Comparison of ENCODE assay signal across 14 cellular contexts in genomic region chr4:137545461-137545861, GRCh38. TPM values are rescaled to one million over a fixed set of nuclear protein-coding genes. Genes with fewer than 3 reads are reported as not detected.
A peak's percentile ranks its signal among the peaks of the same experiment; 100 is the strongest.
DNase-seq lines count a peak whose midpoint lies in the region; ATAC-seq and TF ChIP-seq lines count a peak whose summit lies in the region.
"Had no signal": no experiment of that assay in that cellular context is flagged by ENCODE, and none has a peak within 500 bp of the region (broad histone marks: within the 10 kb centered on the region; RNA-seq: fewer than 3 reads in every experiment).

No MANE protein-coding gene starts in this region.

- TF ChIP-seq CTCF in astrocyte of the spinal cord (IDR thresholded peaks at IDR 0.05; ENCODE audit: low read depth, low read length), result no peak
- TF ChIP-seq CTCF in tibial artery (IDR thresholded peaks at IDR 0.05), result peak in 1 of 2 experiments; percentile 30

- no peak for ATAC-seq in left lobe of liver

- peak; percentile 12 for DNase-seq in DMS 273 (lab: John Stamatoyannopoulos, UW; ENCODE audit: unreplicated experiment)
- DNase-seq in DMS 273 treated with DMSO at 0.1 percent for 48 hours (lab: John Stamatoyannopoulos, UW), result no peak
- peak; percentile 72 for DNase-seq in astrocyte of the spinal cord (ENCODE audit: low read depth, low spot score)
- DNase-seq in tibial artery, result peak; percentile 53 to 62
- no peak for DNase-seq in NCI-H1048 (lab: John Stamatoyannopoulos, UW)
- no peak for DNase-seq in KG1 (lab: John Stamatoyannopoulos, UW)
- DNase-seq in left lobe of liver (ENCODE audit: low spot score), result no peak
- DNase-seq: activated CD4-positive, alpha-beta T cell treated with anti-CD3 and anti-CD28 coated beads, Interleukin-2, amount 50 U/mL, for 48 hours; GDM1; NCI-H2029 treated with DMSO at 0.1 percent for 48 hours; SIG-M5 had no signal

- H3K27ac ChIP-seq in iPS-18a (ENCODE audit: low read length) (no peak overlapping the region), tibial artery (peak overlapping the region; percentile 18 to 21)
- H3K27ac ChIP-seq: 22Rv1 had no signal

- H3K4me3 ChIP-seq in astrocyte of the spinal cord (ENCODE audit: low read depth, low read length) (no peak overlapping the region), iPS-18a (ENCODE audit: low read length) (peak overlapping the region; percentile 5), tibial artery (no peak overlapping the region)

- H3K4me1 ChIP-seq in iPS-18a (ENCODE audit: control insufficient read depth, low read depth, low read length) (peaks cover 52% of the 10 kb centered on the region), tibial artery (peaks cover 0 to 28% (median 7%) of the 10 kb centered on the region in 4 donors)

- in situ Hi-C loops in astrocyte of the spinal cord (cut with HindIII; ENCODE audit: low sequenced_read_pairs), result no loop called here

- intact Hi-C loops in tibial artery (cut with DNase I; ENCODE audit: low total_unique reads), result no loop called here

- H3K9ac ChIP-seq in iPS-18a (ENCODE audit: low read length), result no peak overlapping the region

- no peaks in the 10 kb centered on the region for H3K27me3 ChIP-seq in iPS-18a (ENCODE audit: control insufficient read depth, insufficient read depth, low read length)
- no peaks in the 10 kb centered on the region for H3K27me3 ChIP-seq in tibial artery

- H3K36me3 ChIP-seq in iPS-18a (ENCODE audit: control insufficient read depth, low read depth, low read length) (no peaks in the 10 kb centered on the region), tibial artery (no peaks in the 10 kb centered on the region)

- H3K9me3 ChIP-seq in iPS-18a (ENCODE audit: control insufficient read depth, low read depth, low read length) (no peaks in the 10 kb centered on the region), tibial artery (no peaks in the 10 kb centered on the region)

RNA-seq across cellular contexts. Expression of gene PCDH18, which starts 13.2 kb away (rescaled TPM):
- 1.3 TPM for total RNA-seq in left lobe of liver
- total RNA-seq: HT-29 had no signal

Comparison
In these comparisons a context has a peak if more than half of its experiments do, and no peak if none do; other contexts are left out.
1. DNase-seq: peak in DMS 273 (single experiment), astrocyte of the spinal cord (single experiment) and tibial artery (2 of 2); none in DMS 273 treated with DMSO at 0.1 percent for 48 hours (single experiment), NCI-H1048 (single experiment), KG1 (single experiment) and left lobe of liver (single experiment).